Comparison of ENCODE assay signal across 15 cellular contexts in genomic region chr10:78401882-78402367, GRCh38.
DNase-seq lines count a peak whose midpoint lies in the region.
"Had no signal": no experiment of that assay in that cellular context is flagged by ENCODE, and none has a peak within 500 bp of the region (broad histone marks: within the 10 kb centered on the region; RNA-seq: fewer than 3 reads in every experiment).

No MANE protein-coding gene starts in this region.

- no peaks in the 10 kb centered on the region for H3K79me2 ChIP-seq in mesendoderm (ENCODE audit: control insufficient read depth, insufficient read depth, low read length)

- H2BK5ac ChIP-seq in mesendoderm (ENCODE audit: low read length), result no peak overlapping the region

- H4K8ac ChIP-seq in mesendoderm (ENCODE audit: low read depth, low read length), result no peak overlapping the region

- H3K79me1 ChIP-seq in mesendoderm (ENCODE audit: low read length), result no peaks in the 10 kb centered on the region

- in situ Hi-C loops in KBM-7 (cut with MboI; ENCODE audit: low pct_unique_long_range_greater_than_20kb, low sequenced_read_pairs), result no loop called here

- H3K36me3 ChIP-seq in mesendoderm (ENCODE audit: control insufficient read depth, insufficient read depth, low read length), result no peaks in the 10 kb centered on the region
- H3K36me3 ChIP-seq: gastrocnemius medialis, tibial nerve had no signal

- H3K9ac ChIP-seq in mesendoderm (ENCODE audit: low read length), result no peak overlapping the region

- H3K27me3 ChIP-seq in mesendoderm (ENCODE audit: insufficient read depth, low read length, poor library complexity), result no peaks in the 10 kb centered on the region

- no peak overlapping the region for H2BK120ac ChIP-seq in mesendoderm (ENCODE audit: low read depth, low read length)

- no peak overlapping the region for H3K18ac ChIP-seq in mesendoderm (ENCODE audit: low read length)

- no peak overlapping the region for H3K4me2 ChIP-seq in mesendoderm (ENCODE audit: low read length)

- no CpG with 5 or more reads among the region's 10 CpGs for WGBS in mesendoderm (ENCODE audit: extremely low coverage, insufficient coverage, low lambda C conversion rate)

- peak overlapping the region; percentile 9 for H3K27ac ChIP-seq in mesendoderm (ENCODE audit: low read depth, low read length)
- H3K27ac ChIP-seq: gastrocnemius medialis, tibial nerve had no signal

- no peak overlapping the region for H3K23ac ChIP-seq in mesendoderm (ENCODE audit: low read length)

- H3K56ac ChIP-seq in mesendoderm (ENCODE audit: low read length), result peak overlapping the region; percentile 26

- no peak overlapping the region for H2BK15ac ChIP-seq in mesendoderm (replicated peaks; ENCODE audit: low read depth)

- DNase-seq in NCI-H446 treated with DMSO at 0.1 percent for 48 hours (lab: John Stamatoyannopoulos, UW) (peak; percentile 69), globus pallidus (ENCODE audit: low spot score) (peak; percentile 53), mesendoderm (peak; percentile 82), smooth muscle cell of the brain vasculature (ENCODE audit: low read depth, low spot score) (peak; percentile 7), NCI-H1436 (lab: John Stamatoyannopoulos, UW) (no peak), KBM-7 (no peak), NCI-H774 (lab: John Stamatoyannopoulos, UW) (no peak)
- no peak for DNase-seq in activated CD4-positive, alpha-beta T cell treated with anti-CD3 and anti-CD28 coated beads, Interleukin-2, amount 50 U/mL, for 4 hours
- DNase-seq: activated CD4-positive, alpha-beta T cell treated with anti-CD3 and anti-CD28 coated beads for 1 hour; activated naive CD4-positive, alpha-beta T cell treated with anti-CD3 and anti-CD28 coated beads, Interleukin-2, amount 10 ng/mL, durations not matched to agents 7 days and 5 days; gastrocnemius medialis; NCI-H1694 treated with DMSO at 0.1 percent for 48 hours; PC-3; stimulated activated CD4-positive, alpha-beta T cell treated with anti-CD3 and anti-CD28 coated beads, Interleukin-2, amount 100 ng/mL, for 24 hours had no signal

- H4K5ac ChIP-seq in mesendoderm (ENCODE audit: low read length), result no peak overlapping the region

- peaks cover 4% of the 10 kb centered on the region for H3K4me1 ChIP-seq in mesendoderm (ENCODE audit: control insufficient read depth, low read depth, low read length)

- H3K4me3 ChIP-seq in mesendoderm (ENCODE audit: low read length), result no peak overlapping the region
- H3K4me3 ChIP-seq: gastrocnemius medialis, tibial nerve had no signal

- H3K4ac ChIP-seq in mesendoderm (ENCODE audit: low read depth, low read length), result no peak overlapping the region

- H2AK5ac ChIP-seq in mesendoderm (ENCODE audit: low read length), result no peak overlapping the region

Comparison
In these comparisons a context has a peak if more than half of its experiments do, and no peak if none do; other contexts are left out.
1. DNase-seq: peak in NCI-H446 treated with DMSO at 0.1 percent for 48 hours (single experiment), globus pallidus (single experiment), mesendoderm (single experiment) and smooth muscle cell of the brain vasculature (single experiment); none in NCI-H1436 (single experiment), KBM-7 (single experiment), activated CD4-positive, alpha-beta T cell treated with anti-CD3 and anti-CD28 coated beads, Interleukin-2, amount 50 U/mL, for 4 hours (0 of 2) and NCI-H774 (single experiment).